In genomic region chr4:25378130-25378743, GRCh38 we compare ENCODE assay signal across 11 cellular contexts. TPM values are rescaled to one million over a fixed set of nuclear protein-coding genes. Genes with fewer than 3 reads are reported as not detected.
A peak's percentile ranks its signal among the peaks of the same experiment; 100 is the strongest.
DNase-seq lines count a peak whose midpoint lies in the region; ATAC-seq, FAIRE-seq and TF ChIP-seq lines count a peak whose summit lies in the region.
"Had no signal": no experiment of that assay in that cellular context is flagged by ENCODE, and none has a peak within 500 bp of the region (broad histone marks: within the 10 kb centered on the region; RNA-seq: fewer than 3 reads in every experiment).

No MANE protein-coding gene starts in this region.

- H3F3A ChIP-seq in Loucy (ENCODE audit: low read depth), result 0 out of 2 replicates have a peak, but pooled peaks cover 5% of the 10 kb centered on the region

- no peaks in the 10 kb centered on the region for H3K9me1 ChIP-seq in endothelial cell of umbilical vein (replicated peaks; ENCODE audit: control insufficient read depth, extremely low read depth, insufficient read depth, low read length)

- peaks cover 42% of the 10 kb centered on the region for H3K36me3 ChIP-seq in BLaER1
- H3K36me3 ChIP-seq in Loucy (ENCODE audit: insufficient read depth, low read length), result peaks cover 5% of the 10 kb centered on the region; the same call in 1 of the 2 replicates
- peaks cover 0 to 3% of the 10 kb centered on the region in 2 experiments for H3K36me3 ChIP-seq in endothelial cell of umbilical vein (ENCODE audit: control insufficient read depth in 2 of 2, extremely low read depth in 1 of 2, insufficient read depth in 2 of 2, low read length in 2 of 2)
- peaks cover 24% of the 10 kb centered on the region for H3K36me3 ChIP-seq in neutrophil

- POLR2A ChIA-PET in endothelial cell of umbilical vein (lab: Charles Lee), result no interaction called here

- DNase-seq in endothelial cell of umbilical vein (ENCODE audit: low read depth, low spot score) (no peak), HPDE6-E6E7 (ENCODE audit: extremely low spot score) (no peak), GM20000 (ENCODE audit: low spot score) (no peak)
- DNase-seq: effector CD8-positive, alpha-beta T cell; NCI-H2081 treated with DMSO at 0.1 percent for 48 hours; retina had no signal

- H2AFZ ChIP-seq in Loucy (ENCODE audit: low read length) (peak overlapping the region; percentile 90; the same call in 1 of the 2 replicates), endothelial cell of umbilical vein (ENCODE audit: low read depth, low read length) (no peak overlapping the region)

- TF ChIP-seq POLR2A in endothelial cell of umbilical vein (IDR thresholded peaks at IDR 0.05; ENCODE audit: low read depth, low read length), result no peak

- H3K4me2 ChIP-seq in BLaER1, result peak overlapping the region; percentile 85
- H3K4me2 ChIP-seq in Loucy (ENCODE audit: low read depth, low read length, poor library complexity, severe bottlenecking), result peak overlapping the region; percentile 77
- peak overlapping the region; percentile 83 for H3K4me2 ChIP-seq in endothelial cell of umbilical vein (ENCODE audit: insufficient read depth, low read length)

- H3K9ac ChIP-seq in BLaER1 (peak overlapping the region; percentile 84), Loucy (ENCODE audit: low read depth, low read length, poor library complexity, severe bottlenecking) (peak overlapping the region; percentile 91), endothelial cell of umbilical vein (replicated peaks; ENCODE audit: extremely low read depth, insufficient read depth, low read length) (no peak overlapping the region)

- no peaks in the 10 kb centered on the region for H3K9me2 ChIP-seq in Loucy (replicated peaks; ENCODE audit: low read depth, low read length)

- H3K9me3 ChIP-seq in BLaER1 (no peaks in the 10 kb centered on the region), Loucy (ENCODE audit: insufficient read depth, low read depth, low read length) (no peaks in the 10 kb centered on the region), endothelial cell of umbilical vein (replicated peaks; ENCODE audit: control insufficient read depth, insufficient read depth, low read length) (no peaks in the 10 kb centered on the region), neutrophil (no peaks in the 10 kb centered on the region)

- H3K27me3 ChIP-seq in BLaER1 (no peaks in the 10 kb centered on the region), Loucy (ENCODE audit: insufficient read depth, low read length, poor library complexity, severe bottlenecking) (no peaks in the 10 kb centered on the region), endothelial cell of umbilical vein (ENCODE audit: control insufficient read depth in 2 of 2, insufficient read depth in 2 of 2, low read length in 2 of 2) (no peaks in the 10 kb centered on the region), neutrophil (peaks cover 8% of the 10 kb centered on the region)

- intact Hi-C loops in endothelial cell of umbilical vein (cut with micrococcal nuclease), result no loop called here

- dilution Hi-C loops in endothelial cell of umbilical vein (cut with MboI; ENCODE audit: extremely low pct_ligation_motif_present, low sequenced_read_pairs), result no loop called here

- FAIRE-seq in endothelial cell of umbilical vein (lab: Jason Lieb, UNC), result no peak

- CTCF ChIA-PET in endothelial cell of umbilical vein (lab: Charles Lee), result interaction anchor here (0.8 to 2.5 kb wide), 7 partner anchors 10 to 390 kb away, joined by 3 to 12 read pairs (median 4); partner anchors contain the start of gene ZCCHC4

- no TSS peak for BruUV-seq in endothelial cell of umbilical vein (replicated peaks; lab: Mats Ljungman, UMichigan)

- ATAC-seq in HG03139 (IDR thresholded peaks at IDR 0.05; ENCODE audit: unreplicated experiment) (no peak), GM21619 (IDR thresholded peaks at IDR 0.05; ENCODE audit: unreplicated experiment) (no peak)

- H3K27ac ChIP-seq in BLaER1 (no peak overlapping the region), endothelial cell of umbilical vein (ENCODE audit: insufficient read depth, low read depth, low read length) (no peak overlapping the region), neutrophil (peak overlapping the region; percentile 66)

- H3K4me3 ChIP-seq in BLaER1 (peak overlapping the region; percentile 93), Loucy (ENCODE audit: low read length, poor library complexity, severe bottlenecking) (peak overlapping the region; percentile 80), endothelial cell of umbilical vein (replicated peaks in 1 of 3; ENCODE audit: insufficient read depth in 1 of 3, low read depth in 1 of 3, low read length in 3 of 3) (peak overlapping the region in 2 of 3 experiments; percentile 65 to 87), neutrophil (ENCODE audit: low read depth in 1 of 2, low read length in 1 of 2) (peak overlapping the region; percentile 85 to 89)

- TF ChIP-seq CTCF in Loucy (conservative IDR thresholded peaks at IDR 0.05; ENCODE audit: low read length) (no peak), endothelial cell of umbilical vein (IDR thresholded peaks at IDR 0.05; ENCODE audit: extremely low read depth in 1 of 2, insufficient read depth in 1 of 2, low read depth in 1 of 2, low read length in 2 of 2) (no peak), neutrophil (IDR thresholded peaks at IDR 0.05) (no peak), GM20000 (IDR thresholded peaks at IDR 0.05; ENCODE audit: extremely low read depth, missing control alignments) (no peak)

- H3K4me1 ChIP-seq in BLaER1 (peaks cover 20% of the 10 kb centered on the region), Loucy (ENCODE audit: insufficient read depth, low read length, poor library complexity, severe bottlenecking) (peaks cover 16% of the 10 kb centered on the region), endothelial cell of umbilical vein (ENCODE audit: control insufficient read depth, extremely low read depth, insufficient read depth, low read length) (peaks cover 11% of the 10 kb centered on the region), neutrophil (ENCODE audit: control insufficient read depth in 1 of 2, insufficient read depth in 1 of 2, low read depth in 1 of 2, low read length in 1 of 2) (peaks cover 20 to 22% of the 10 kb centered on the region in 2 experiments)

- H4K20me1 ChIP-seq in BLaER1, result no peaks in the 10 kb centered on the region
- no peaks in the 10 kb centered on the region for H4K20me1 ChIP-seq in Loucy (ENCODE audit: insufficient read depth, low read length, poor library complexity, severe bottlenecking)
- no peaks in the 10 kb centered on the region for H4K20me1 ChIP-seq in endothelial cell of umbilical vein (replicated peaks; ENCODE audit: control insufficient read depth, extremely low read depth, insufficient read depth, low read length)

- H3K79me2 ChIP-seq in Loucy (ENCODE audit: insufficient read depth, low read length), result peaks cover 32% of the 10 kb centered on the region
- H3K79me2 ChIP-seq in endothelial cell of umbilical vein (ENCODE audit: control insufficient read depth, insufficient read depth, low read length), result peaks cover 21% of the 10 kb centered on the region

TF ChIP-seq in endothelial cell of umbilical vein, 7 proteins besides CTCF, POLR2A, EP300 and RAD21:
- no peak for TF ChIP-seq POLR2AphosphoS5 (IDR thresholded peaks at IDR 0.05; ENCODE audit: insufficient read depth, low read depth, low read length)
- no peak for TF ChIP-seq FOS (IDR thresholded peaks at IDR 0.05; ENCODE audit: borderline replicate concordance, insufficient read depth, low read length)
- no peak for TF ChIP-seq EZH2 (IDR thresholded peaks at IDR 0.05; ENCODE audit: borderline replicate concordance, low read depth, low read length, severe bottlenecking)
- no peak for TF ChIP-seq JUN (IDR thresholded peaks at IDR 0.05; ENCODE audit: borderline replicate concordance, insufficient read depth, insufficient read length, low read depth)

RNA-seq across cellular contexts. Expression of gene ANAPC4, which starts 1.2 kb away (rescaled TPM):
- total RNA-seq in endothelial cell of umbilical vein, result 23.5 and 32.1 TPM in 2 replicates
- 4.9 and 7.6 TPM in 2 replicates for polyA plus RNA-seq in endothelial cell of umbilical vein
- polyA plus RNA-seq in endothelial cell of umbilical vein (2011; cell fraction: cytosol; rRNA removed), result 6.8 and 8.9 TPM in 2 replicates
- 67.1 and 71.9 TPM in 2 replicates for polyA plus RNA-seq in endothelial cell of umbilical vein (2011; cell fraction: nucleus; rRNA removed)
- 13.1 and 21.1 TPM in 2 replicates for polyA plus RNA-seq in endothelial cell of umbilical vein (2012)
- polyA minus RNA-seq in endothelial cell of umbilical vein, result 9.1 and 12.2 TPM in 2 replicates
- 4.2 TPM for polyA minus RNA-seq in endothelial cell of umbilical vein (2011; cell fraction: cytosol; rRNA and poly(A)+ RNA removed)
- polyA minus RNA-seq in endothelial cell of umbilical vein (2011; cell fraction: nucleus; rRNA and poly(A)+ RNA removed), result 20.1 and 28.1 TPM in 2 replicates
